In the genomic region with DNA sequence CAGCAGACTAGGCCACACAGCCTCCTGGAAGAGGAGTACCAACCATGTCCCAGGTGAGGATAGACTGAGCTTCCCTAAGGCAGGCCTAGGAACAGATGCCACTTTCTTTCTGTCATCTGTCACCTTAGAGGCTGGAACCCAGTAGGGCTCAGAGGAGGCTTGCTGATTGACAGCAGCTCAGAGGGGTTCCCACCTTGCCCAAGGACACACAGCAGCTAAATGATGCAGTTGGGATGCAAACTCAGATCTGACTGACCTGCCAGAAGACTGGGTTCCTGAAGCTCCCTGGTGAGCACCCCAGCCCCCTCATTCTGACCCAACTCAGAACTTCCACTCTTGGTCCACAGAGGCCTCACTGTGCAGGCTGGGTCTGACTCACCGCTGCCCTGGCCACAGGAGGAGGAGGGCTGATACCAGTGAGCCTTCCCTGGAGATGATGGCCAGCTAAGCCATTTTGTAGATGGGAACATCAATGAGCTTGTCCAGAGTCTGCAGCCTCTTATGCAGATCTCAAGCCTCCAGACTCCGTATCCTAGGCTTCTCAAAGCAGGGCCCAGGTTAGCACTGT, we compare ENCODE assay signal across 1 cellular context.
TF ChIP-seq lines count a peak whose summit lies in the region.

No MANE protein-coding gene starts in this region.

TF ChIP-seq in IMR-90, 13 proteins besides CTCF, POLR2A, EP300 and RAD21 (continued from another document):
- TF ChIP-seq, protein P1, sequence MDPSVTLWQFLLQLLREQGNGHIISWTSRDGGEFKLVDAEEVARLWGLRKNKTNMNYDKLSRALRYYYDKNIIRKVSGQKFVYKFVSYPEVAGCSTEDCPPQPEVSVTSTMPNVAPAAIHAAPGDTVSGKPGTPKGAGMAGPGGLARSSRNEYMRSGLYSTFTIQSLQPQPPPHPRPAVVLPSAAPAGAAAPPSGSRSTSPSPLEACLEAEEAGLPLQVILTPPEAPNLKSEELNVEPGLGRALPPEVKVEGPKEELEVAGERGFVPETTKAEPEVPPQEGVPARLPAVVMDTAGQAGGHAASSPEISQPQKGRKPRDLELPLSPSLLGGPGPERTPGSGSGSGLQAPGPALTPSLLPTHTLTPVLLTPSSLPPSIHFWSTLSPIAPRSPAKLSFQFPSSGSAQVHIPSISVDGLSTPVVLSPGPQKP (IDR thresholded peaks at IDR 0.05; ENCODE audit: borderline replicate concordance, low read depth, low read length), result no peak
- TF ChIP-seq CEBPB (IDR thresholded peaks at IDR 0.05; ENCODE audit: low read depth, low read length), result no peak
- TF ChIP-seq NFE2L2 (IDR thresholded peaks at IDR 0.05; ENCODE audit: low read depth, low read length), result no peak
- no peak for TF ChIP-seq RCOR1 (IDR thresholded peaks at IDR 0.05; ENCODE audit: insufficient replicate concordance, low read length)
- no peak for TF ChIP-seq FOS (IDR thresholded peaks at IDR 0.05; ENCODE audit: low read depth, low read length)
- no peak for TF ChIP-seq MAFK (IDR thresholded peaks at IDR 0.05; ENCODE audit: low read depth, low read length)
